In genomic region chr11:70072471-70073187, GRCh38 we compare ENCODE assay signal across 27 cellular contexts. TPM values are rescaled to one million over a fixed set of nuclear protein-coding genes. Genes with fewer than 3 reads are reported as not detected.
DNase-seq lines count a peak whose midpoint lies in the region; ATAC-seq, FAIRE-seq and TF ChIP-seq lines count a peak whose summit lies in the region.
"Had no signal": no experiment of that assay in that cellular context is flagged by ENCODE, and none has a peak within 500 bp of the region (broad histone marks: within the 10 kb centered on the region; RNA-seq: fewer than 3 reads in every experiment).

No MANE protein-coding gene starts in this region.

- DNase-seq in heart right ventricle (peak in 1 of 2 donors; percentile 61), cardiac septum (ENCODE audit: low spot score) (no peak), IMR-90 (no peak), spleen (peak; percentile 61), urothelium cell line (ENCODE audit: low spot score) (no peak), NCI-H2081 treated with DMSO at 0.1 percent for 48 hours (lab: John Stamatoyannopoulos, UW) (no peak), activated gamma-delta T cell treated with Interleukin-2 at 50 U/mL for 16 hours (no peak)
- DNase-seq: activated CD4-positive, alpha-beta T cell treated with anti-CD3 and anti-CD28 coated beads, Interleukin-2, amount 50 U/mL, for 4 hours; activated CD4-positive, CD25-positive, alpha-beta regulatory T cell; activated naive CD4-positive, alpha-beta T cell treated with anti-CD3 and anti-CD28 coated beads, Interleukin-2, amount 10 ng/mL, durations not matched to agents 7 days and 5 days; CD4-positive, alpha-beta memory T cell; effector CD4-positive, alpha-beta T cell; kidney; lower lobe of right lung; naive thymus-derived CD8-positive, alpha-beta T cell; NCI-H1092; NCI-H1694; T-helper 1 cell; testis had no signal

- WGBS in heart right ventricle, 2 donors = 48 to 49% methylated on average over 15 of the region's 15 CpGs
- WGBS in IMR-90 (ENCODE audit: extremely low coverage in 2 of 2, insufficient read length in 1 of 2), 2 experiments = 40% methylated on average over 1 of the region's 15 CpGs; no CpG with 5 or more reads in 1 of the 2 experiments
- 43 to 57% (median 45%) methylated on average over 10 to 15 of the region's 15 CpGs for WGBS in spleen, 5 donors

- intact Hi-C loops in heart right ventricle (cut with DNase I) = loop anchor here in 4 of 10 donors (10.0 kb wide), 4 partner anchors 108 to 158 kb away; no protein-coding TSS in a partner anchor
- intact Hi-C loops in cardiac septum (cut with DNase I) = no loop called here
- intact Hi-C loops in IMR-90 (cut with micrococcal nuclease) = loop anchor here (5.0 kb wide), 1 partner anchor 135 kb away; no protein-coding TSS in a partner anchor
- intact Hi-C loops in spleen (cut with DNase I; ENCODE audit: low total_unique reads) = no loop called here

- TF ChIP-seq RAD21 in IMR-90 (IDR thresholded peaks at IDR 0.05; ENCODE audit: low read length) = no peak

- H3K27ac ChIP-seq in heart right ventricle (peak overlapping the region in 6 of 10 donors; percentile 22 to 77 (median 68)), IMR-90 (ENCODE audit: insufficient read depth, low read length) (no peak overlapping the region), spleen (peak overlapping the region in 2 of 8 donors; percentile 40 to 54)
- H3K27ac ChIP-seq: A549, adrenal gland, epithelial cell of prostate, lower lobe of right lung, testis, vagina had no signal

- no peak overlapping the region for H4K5ac ChIP-seq in IMR-90 (ENCODE audit: low read depth, low read length)

- H4K91ac ChIP-seq in IMR-90 (ENCODE audit: insufficient read depth, low read depth, low read length) = no peak overlapping the region

- BruUV-seq in IMR-90 (replicated peaks; lab: Mats Ljungman, UMichigan) = no TSS peak

- H3K9me3 ChIP-seq in heart right ventricle = no peaks in the 10 kb centered on the region
- H3K9me3 ChIP-seq in IMR-90 (ENCODE audit: control insufficient read depth, insufficient read depth, low read length) = no peaks in the 10 kb centered on the region
- no peaks in the 10 kb centered on the region for H3K9me3 ChIP-seq in iPS-15b (ENCODE audit: control insufficient read depth, insufficient read depth, low read length)
- no peaks in the 10 kb centered on the region for H3K9me3 ChIP-seq in spleen
- H3K9me3 ChIP-seq: A549, adrenal gland, lower lobe of right lung, testis, vagina had no signal

- FAIRE-seq in urothelium cell line (lab: Jason Lieb, UNC) = no peak
- FAIRE-seq: A549, GM18507, K562, kidney had no signal

- no peak overlapping the region for H2AFZ ChIP-seq in IMR-90 (replicated peaks; ENCODE audit: low read length, poor library complexity)

- H3K4me3 ChIP-seq in heart right ventricle = no peak overlapping the region
- H3K4me3 ChIP-seq in IMR-90 (ENCODE audit: insufficient read depth, low read depth, low read length) = no peak overlapping the region
- H3K4me3 ChIP-seq in iPS-15b (ENCODE audit: low read depth, low read length) = peak overlapping the region; percentile 20
- H3K4me3 ChIP-seq in spleen = no peak overlapping the region
- H3K4me3 ChIP-seq: A549, adrenal gland, K562, lower lobe of right lung, testis, vagina had no signal

- H2BK15ac ChIP-seq in IMR-90 (ENCODE audit: low read depth, low read length) = no peak overlapping the region

- H4K8ac ChIP-seq in IMR-90 (ENCODE audit: low read depth in 2 of 2, low read length in 2 of 2) = no peak overlapping the region

- CTCF ChIA-PET in IMR-90 (lab: Yijun Ruan, JAX) = no interaction called here

- H3K18ac ChIP-seq in IMR-90 (ENCODE audit: low read depth, low read length) = no peak overlapping the region

- H2AK9ac ChIP-seq in IMR-90 (replicated peaks; ENCODE audit: low read depth, low read length, poor library complexity) = no peak overlapping the region

- ATAC-seq in heart right ventricle (peak in 5 of 8 donors; percentile 21 to 60 (median 46)), IMR-90 (ENCODE audit: low read depth) (no peak)
- ATAC-seq: A549; K562; lower lobe of right lung; naive thymus-derived CD8-positive, alpha-beta T cell had no signal

- H3K23ac ChIP-seq in IMR-90 (ENCODE audit: low read depth, low read length) = no peak overlapping the region

- 0 out of 2 replicates have a peak, but pooled peaks cover 4% of the 10 kb centered on the region for H4K20me1 ChIP-seq in IMR-90 (ENCODE audit: insufficient read depth, low read length)

- H3K9ac ChIP-seq in IMR-90 (ENCODE audit: low read depth, low read length) (no peak overlapping the region), iPS-15b (ENCODE audit: low read depth, low read length) (no peak overlapping the region)

- no peak overlapping the region for H3K56ac ChIP-seq in IMR-90 (ENCODE audit: extremely low read depth, insufficient read depth, low read length)

- H3K36me3 ChIP-seq in heart right ventricle (no peaks in the 10 kb centered on the region), IMR-90 (ENCODE audit: control insufficient read depth, insufficient read depth, low read length) (no peaks in the 10 kb centered on the region), iPS-15b (ENCODE audit: control insufficient read depth, insufficient read depth, low read length) (no peaks in the 10 kb centered on the region), spleen (no peaks in the 10 kb centered on the region)
- H3K36me3 ChIP-seq: adrenal gland, lower lobe of right lung, vagina had no signal

- no peak overlapping the region for H2BK120ac ChIP-seq in IMR-90 (ENCODE audit: low read depth, low read length)

- no peak overlapping the region for H3K4ac ChIP-seq in IMR-90 (ENCODE audit: low read depth, low read length)

- H3K4me2 ChIP-seq in IMR-90 (ENCODE audit: low read depth, low read length) = no peak overlapping the region
- H3K4me2 ChIP-seq: A549 had no signal

- H2BK20ac ChIP-seq in IMR-90 (ENCODE audit: low read depth, low read length) = no peak overlapping the region

- TF ChIP-seq POLR2A in IMR-90 (IDR thresholded peaks at IDR 0.05; ENCODE audit: low read depth, low read length) (no peak), spleen (IDR thresholded peaks at IDR 0.05) (no peak)

- POLR2A ChIA-PET in IMR-90 (lab: Charles Lee; ENCODE audit: unreplicated experiment) = no interaction called here

- dilution Hi-C loops in IMR-90 (cut with HindIII; ENCODE audit: low sequenced_read_pairs, unreplicated experiment) = no loop called here

- TF ChIP-seq CTCF in heart right ventricle (IDR thresholded peaks at IDR 0.05) = no peak
- no peak for TF ChIP-seq CTCF in IMR-90 (conservative IDR thresholded peaks at IDR 0.05; ENCODE audit: low read depth, low read length)
- no peak for TF ChIP-seq CTCF in spleen (IDR thresholded peaks at IDR 0.05 in 8 of 11, conservative IDR thresholded peaks at IDR 0.05 in 3 of 11)

- H2AK5ac ChIP-seq in IMR-90 (ENCODE audit: low read depth, low read length) = peak overlapping the region; percentile 28; the same call in 1 of the 2 replicates

- H3K79me1 ChIP-seq in IMR-90 (ENCODE audit: low read depth in 1 of 2, low read length in 2 of 2) = peaks cover 0 to 10% of the 10 kb centered on the region in 2 experiments; a peak in 2 of 4 replicates

- peaks cover 0 to 79% (median 60%) of the 10 kb centered on the region in 7 donors for H3K27me3 ChIP-seq in heart right ventricle
- peaks cover 2% of the 10 kb centered on the region; the same call in 1 of the 2 replicates for H3K27me3 ChIP-seq in IMR-90 (ENCODE audit: control insufficient read depth, insufficient read depth, low read length)
- H3K27me3 ChIP-seq in iPS-15b (ENCODE audit: control insufficient read depth, insufficient read depth, low read length) = peaks cover 42% of the 10 kb centered on the region
- H3K27me3 ChIP-seq in spleen (replicated peaks in 1 of 7) = peaks cover 0 to 98% (median 13%) of the 10 kb centered on the region in 7 donors
- H3K27me3 ChIP-seq: testis, vagina had no signal

- H3K4me1 ChIP-seq in heart right ventricle = peaks cover 9 to 48% (median 22%) of the 10 kb centered on the region in 9 donors
- H3K4me1 ChIP-seq in IMR-90 (ENCODE audit: control insufficient read depth, insufficient read depth, low read length) = peaks cover 10% of the 10 kb centered on the region
- H3K4me1 ChIP-seq in iPS-15b (ENCODE audit: control insufficient read depth, insufficient read depth, low read length) = peaks cover 24% of the 10 kb centered on the region
- H3K4me1 ChIP-seq in spleen = peaks cover 0 to 42% (median 20%) of the 10 kb centered on the region in 6 donors
- H3K4me1 ChIP-seq: A549, adrenal gland, testis had no signal

- H3K14ac ChIP-seq in IMR-90 (replicated peaks; ENCODE audit: low read depth, low read length) = no peak overlapping the region

- in situ Hi-C loops in IMR-90 (cut with MboI; ENCODE audit: low sequenced_read_pairs) = no loop called here

- H3K9me1 ChIP-seq in IMR-90 (ENCODE audit: insufficient read depth, low read length) = no peaks in the 10 kb centered on the region

- no peak overlapping the region for H2BK5ac ChIP-seq in IMR-90 (ENCODE audit: low read depth, low read length, poor library complexity, severe bottlenecking)

TF ChIP-seq in IMR-90, 13 proteins besides CTCF, POLR2A, EP300 and RAD21:
- no peak for TF ChIP-seq FOS (IDR thresholded peaks at IDR 0.05; ENCODE audit: low read depth, low read length)
- no peak for TF ChIP-seq MAZ (IDR thresholded peaks at IDR 0.05; ENCODE audit: borderline replicate concordance, low read depth, low read length)
- TF ChIP-seq RFX5 (IDR thresholded peaks at IDR 0.05; ENCODE audit: low read depth, low read length) = no peak

RNA-seq across cellular contexts. Expression of gene ANO1, which starts 5.5 kb away (rescaled TPM):
- total RNA-seq in heart right ventricle (10 to 100 TPM in 5 of 10 donors, 1 to 10 TPM in 5; 6.6 to 13.8 (median 9.7) TPM), cardiac septum (18.4 TPM), IMR-90 (2012; rRNA removed) (4.1 and 4.4 TPM in 2 replicates), spleen (1 to 10 TPM in 1 of 7 donors, under 1 TPM in 6; 0.51 to 1.2 (median 0.79) TPM)
- polyA plus RNA-seq in heart right ventricle (10 to 100 TPM in 1 of 2 donors, 1 to 10 TPM in 1; 6.8 to 12.7 TPM), IMR-90 (2012; rRNA removed) (8.0 and 10.7 TPM in 2 replicates), spleen (under 1 TPM; 0.22 to 0.48 (median 0.42) TPM)
- polyA plus RNA-seq in IMR-90 (2012; cell fraction: cytosol; rRNA removed) = 3.8 and 9.8 TPM in 2 replicates
- polyA plus RNA-seq in IMR-90 (2012; cell fraction: nucleus; rRNA removed; ENCODE audit: low replicate concordance) = 20.0 and 34.3 TPM in 2 replicates
- total RNA-seq: CD4-positive, alpha-beta memory T cell; K562; mononuclear cell; naive thymus-derived CD8-positive, alpha-beta T cell had no signal
- polyA plus RNA-seq: CD4-positive, alpha-beta memory T cell; K562; naive thymus-derived CD8-positive, alpha-beta T cell had no signal
